In the genomic region with DNA sequence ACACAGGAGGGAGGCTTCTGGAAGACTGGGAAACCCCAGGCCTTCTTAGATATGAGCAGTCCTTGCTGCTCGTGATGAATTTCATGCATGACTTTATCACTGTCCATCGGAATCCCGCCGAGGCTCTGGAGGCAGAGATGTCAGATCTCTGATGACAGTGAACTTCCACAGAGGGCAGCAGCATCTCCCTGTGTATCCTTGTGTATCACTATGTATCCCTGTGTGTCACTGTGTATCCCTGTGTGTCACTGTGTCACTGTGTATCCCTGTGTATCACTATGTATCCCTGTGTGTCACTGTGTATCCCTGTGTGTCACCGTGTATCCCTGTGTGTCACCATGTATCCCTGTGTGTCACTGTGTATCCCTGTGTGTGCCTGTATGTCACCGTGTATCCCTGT, we compare ENCODE assay signal across 13 cellular contexts.
DNase-seq lines count a peak whose midpoint lies in the region; TF ChIP-seq lines count a peak whose summit lies in the region.
"Had no signal": no experiment of that assay in that cellular context is flagged by ENCODE, and none has a peak within 500 bp of the region (broad histone marks: within the 10 kb centered on the region; RNA-seq: fewer than 3 reads in every experiment).

No MANE protein-coding gene starts in this region.

- CTCF ChIA-PET in MCF 10A (lab: Yijun Ruan, JAX) (interaction anchor here (1.4 kb wide), 1 partner anchor 256 kb away, joined by 4 read pairs; no protein-coding TSS in a partner anchor), mammary epithelial cell (lab: Charles Lee; ENCODE audit: low non-redundant PET) (no interaction called here)
- CTCF ChIA-PET in activated CD4-positive, alpha-beta memory T cell treated with anti-CD3 and anti-CD28 coated beads for 36 hours (lab: Charles Lee): no interaction called here

- 97% methylated on average over 6 of the region's 6 CpGs for WGBS in mammary epithelial cell (ENCODE audit: low coverage, missing lambda C conversion rate)

- H4K20me1 ChIP-seq in mammary epithelial cell (ENCODE audit: insufficient read depth, low read length): no peaks in the 10 kb centered on the region

- BruUV-seq in MCF 10A (replicated peaks; lab: Mats Ljungman, UMichigan) (no TSS peak), mammary epithelial cell (replicated peaks; lab: Mats Ljungman, UMichigan) (no TSS peak)

- H3K9me3 ChIP-seq in mammary epithelial cell (replicated peaks; ENCODE audit: insufficient read depth, low read length): no peaks in the 10 kb centered on the region
- H3K9me3 ChIP-seq: BE2C, esophagus squamous epithelium had no signal

- H3K4me3 Mint-ChIP-seq in MCF 10A (ENCODE audit: unreplicated experiment): no peak overlapping the region
- no peak overlapping the region for H3K4me3 Mint-ChIP-seq in activated CD4-positive, alpha-beta memory T cell treated with anti-CD3 and anti-CD28 coated beads for 36 hours
- H3K4me3 Mint-ChIP-seq in glutamatergic neuron (ENCODE audit: unreplicated experiment): peak overlapping the region; percentile 81

- no peaks in the 10 kb centered on the region for H3K27me3 Mint-ChIP-seq in MCF 10A (ENCODE audit: insufficient read depth, unreplicated experiment)
- H3K27me3 Mint-ChIP-seq in activated CD4-positive, alpha-beta memory T cell treated with anti-CD3 and anti-CD28 coated beads for 36 hours: no peaks in the 10 kb centered on the region
- H3K27me3 Mint-ChIP-seq in glutamatergic neuron (ENCODE audit: unreplicated experiment): peaks cover 14% of the 10 kb centered on the region

- peaks cover 31% of the 10 kb centered on the region for H3K4me1 ChIP-seq in mammary epithelial cell (ENCODE audit: insufficient read depth, low read length)

- no peak overlapping the region for H3K27ac ChIP-seq in mammary epithelial cell (ENCODE audit: insufficient read depth, low read depth, low read length)
- H3K27ac ChIP-seq in temporal lobe (ENCODE audit: low read depth, low read length): peak overlapping the region; percentile 92

- H3K27me3 ChIP-seq in mammary epithelial cell (ENCODE audit: insufficient read depth, low read length): no peaks in the 10 kb centered on the region
- H3K27me3 ChIP-seq: BE2C, esophagus squamous epithelium had no signal

- peak overlapping the region; percentile 93 for H3K27ac Mint-ChIP-seq in MCF 10A (ENCODE audit: low read depth, unreplicated experiment)
- H3K27ac Mint-ChIP-seq in activated CD4-positive, alpha-beta memory T cell treated with anti-CD3 and anti-CD28 coated beads for 36 hours: peak overlapping the region; percentile 94
- H3K27ac Mint-ChIP-seq in glutamatergic neuron (ENCODE audit: unreplicated experiment): peak overlapping the region; percentile 98
- H3K27ac Mint-ChIP-seq: progenitor cell of endocrine pancreas had no signal

- DNase-seq in MCF 10A (ENCODE audit: unreplicated experiment) (no peak), mammary epithelial cell (no peak), glutamatergic neuron (no peak), NCI-H526 (lab: John Stamatoyannopoulos, UW) (no peak), H4 (ENCODE audit: low spot score) (no peak), germinal center (ENCODE audit: low spot score) (no peak)
- no peak for DNase-seq in activated CD4-positive, alpha-beta memory T cell treated with anti-CD3 and anti-CD28 coated beads for 36 hours
- DNase-seq: BE2C; esophagus squamous epithelium; stimulated activated CD4-positive, alpha-beta T cell treated with anti-CD3 and anti-CD28 coated beads, Interleukin-2, amount 100 ng/mL, for 24 hours; stimulated activated naive CD4-positive, alpha-beta T cell treated with Interleukin-2 at 50 U/mL for 16 hours had no signal

- TF ChIP-seq CTCF in MCF 10A (IDR thresholded peaks at IDR 0.05; ENCODE audit: unreplicated experiment) (no peak), mammary epithelial cell (conservative IDR thresholded peaks at IDR 0.05 in 1 of 2, IDR thresholded peaks at IDR 0.05 in 1 of 2; ENCODE audit: extremely low read depth in 1 of 2, insufficient read depth in 1 of 2, low read depth in 1 of 2, low read length in 2 of 2) (no peak), glutamatergic neuron (IDR thresholded peaks at IDR 0.05; ENCODE audit: partially characterized antibody, unreplicated experiment) (no peak)

- H2AFZ ChIP-seq in mammary epithelial cell (ENCODE audit: low read depth, low read length): no peak overlapping the region

- POLR2A ChIA-PET in MCF 10A (lab: Yijun Ruan, JAX): interaction anchor here (2.6 kb wide), 1 partner anchor 27 kb away, joined by 11 read pairs; no protein-coding TSS in a partner anchor
- POLR2A ChIA-PET in activated CD4-positive, alpha-beta memory T cell treated with anti-CD3 and anti-CD28 coated beads for 36 hours (lab: Charles Lee): no interaction called here

- no peak overlapping the region for H3K9ac ChIP-seq in mammary epithelial cell (ENCODE audit: insufficient read depth, low read length)

- H3K9me3 Mint-ChIP-seq in MCF 10A (ENCODE audit: unreplicated experiment) (no peaks in the 10 kb centered on the region), glutamatergic neuron (ENCODE audit: unreplicated experiment) (peaks cover 15% of the 10 kb centered on the region)
- no peaks in the 10 kb centered on the region for H3K9me3 Mint-ChIP-seq in activated CD4-positive, alpha-beta memory T cell treated with anti-CD3 and anti-CD28 coated beads for 36 hours

- H3K4me1 Mint-ChIP-seq in MCF 10A (ENCODE audit: insufficient read depth, unreplicated experiment) (peaks cover 28% of the 10 kb centered on the region), glutamatergic neuron (ENCODE audit: low read depth, unreplicated experiment) (peaks cover 46% of the 10 kb centered on the region)
- H3K4me1 Mint-ChIP-seq in activated CD4-positive, alpha-beta memory T cell treated with anti-CD3 and anti-CD28 coated beads for 36 hours (ENCODE audit: low read depth): peaks cover 34% of the 10 kb centered on the region

- in situ Hi-C loops in mammary epithelial cell (cut with MboI; ENCODE audit: low sequenced_read_pairs in 2 of 2): no loop called here

- no peak overlapping the region for H3K4me3 ChIP-seq in mammary epithelial cell (replicated peaks in 1 of 3; ENCODE audit: insufficient read depth in 1 of 3, low read depth in 2 of 3, low read length in 3 of 3)
- H3K4me3 ChIP-seq: esophagus squamous epithelium had no signal

- H3K4me2 ChIP-seq in mammary epithelial cell (ENCODE audit: insufficient read depth, low read depth, low read length): no peak overlapping the region

- no peaks in the 10 kb centered on the region for H3K36me3 ChIP-seq in mammary epithelial cell (ENCODE audit: insufficient read depth, low read length)
- H3K36me3 ChIP-seq: BE2C had no signal

- no peaks in the 10 kb centered on the region for H3K79me2 ChIP-seq in mammary epithelial cell (ENCODE audit: insufficient read depth, low read length)

- dilution Hi-C loops in mammary epithelial cell (cut with HindIII; ENCODE audit: low sequenced_read_pairs): no loop called here

- intact Hi-C loops in MCF 10A (cut with micrococcal nuclease): loop anchor here (10.0 kb wide), 2 partner anchors 107 to 357 kb away; a partner anchor contains a TSS
- intact Hi-C loops in mammary epithelial cell (cut with micrococcal nuclease): loop anchor here (10.0 kb wide), 1 partner anchor 357 kb away; a partner anchor contains a TSS
- intact Hi-C loops in activated CD4-positive, alpha-beta memory T cell treated with anti-CD3 and anti-CD28 coated beads for 36 hours (cut with micrococcal nuclease): no loop called here

- H3K36me3 Mint-ChIP-seq in MCF 10A (ENCODE audit: insufficient read depth, unreplicated experiment) (peaks cover 11% of the 10 kb centered on the region), glutamatergic neuron (ENCODE audit: unreplicated experiment) (no peaks in the 10 kb centered on the region)
- H3K36me3 Mint-ChIP-seq in activated CD4-positive, alpha-beta memory T cell treated with anti-CD3 and anti-CD28 coated beads for 36 hours: peaks cover 3% of the 10 kb centered on the region
